In genomic region chr1:204556458-204557052, GRCh38 we compare ENCODE assay signal across 1 cellular context.
TF ChIP-seq lines count a peak whose summit lies in the region.

No MANE protein-coding gene starts in this region.

TF ChIP-seq in IMR-90, 13 proteins besides CTCF, POLR2A, EP300 and RAD21:
- no peak for TF ChIP-seq MAFK (IDR thresholded peaks at IDR 0.05; ENCODE audit: low read depth, low read length)
- TF ChIP-seq MXI1 (IDR thresholded peaks at IDR 0.05; ENCODE audit: borderline replicate concordance, low read depth, low read length), result no peak
- TF ChIP-seq USF2 (IDR thresholded peaks at IDR 0.05; ENCODE audit: low read depth, low read length), result no peak
